ENCODE assay signal across 28 cellular contexts in the genomic region with DNA sequence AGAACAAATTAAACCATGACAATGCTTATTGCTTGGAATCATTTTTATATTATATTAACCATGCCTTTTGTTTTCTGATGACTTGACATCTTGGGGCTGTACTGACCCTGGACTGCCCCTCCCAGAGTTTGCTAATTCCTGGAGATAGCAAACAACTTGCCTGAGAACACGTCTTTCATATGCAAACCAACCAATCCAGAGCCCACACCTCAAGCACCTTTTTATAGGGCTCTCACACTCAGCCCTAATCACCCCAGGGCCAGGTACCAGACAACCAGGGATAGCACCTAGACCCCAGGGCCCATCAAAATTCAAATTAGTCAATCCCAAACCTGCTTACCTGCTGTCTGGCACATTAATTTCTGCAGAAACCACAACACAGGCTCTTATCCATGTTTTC.
"Had no signal": no experiment of that assay in that cellular context is flagged by ENCODE, and none has a peak within 500 bp of the region (broad histone marks: within the 10 kb centered on the region; RNA-seq: fewer than 3 reads in every experiment).

No MANE protein-coding gene starts in this region.

- ATAC-seq: effector memory CD8-positive, alpha-beta T cell; esophagus mucosa; gastrocnemius medialis; heart right ventricle; left cardiac atrium; left lung; left ventricle myocardium superior; lower lobe of right lung; mucosa of descending colon; naive thymus-derived CD8-positive, alpha-beta T cell had no signal

- DNase-seq: effector CD8-positive, alpha-beta T cell; effector memory CD8-positive, alpha-beta T cell; endodermal cell; erythroblast; esophagus squamous epithelium; foreskin fibroblast; foreskin melanocyte; gastrocnemius medialis; glutamatergic neuron; heart right ventricle; hypothalamus; left cardiac atrium; left lung; left ventricle myocardium superior; lower lobe of right lung; mesenchymal stem cell; mucosa of descending colon; naive B cell; naive thymus-derived CD8-positive, alpha-beta T cell had no signal

- H3K4me3 Mint-ChIP-seq: dendritic cell treated with granulocyte-macrophage colony-stimulating factor and Interleukin-4, amounts not matched to agents 40 ng/mL and 50 ng/mL, for 4 days; effector memory CD8-positive, alpha-beta T cell; endodermal cell; mesothelial cell of epicardium; naive B cell; naive thymus-derived CD8-positive, alpha-beta T cell had no signal

- H3K9me3 Mint-ChIP-seq: dendritic cell treated with granulocyte-macrophage colony-stimulating factor and Interleukin-4, amounts not matched to agents 40 ng/mL and 50 ng/mL, for 4 days; effector memory CD8-positive, alpha-beta T cell; mesothelial cell of epicardium; naive B cell; naive thymus-derived CD8-positive, alpha-beta T cell had no signal

- H3K4me1 ChIP-seq: esophagus squamous epithelium, gastrocnemius medialis, left lung, lower lobe of right lung had no signal

- H3K4me3 ChIP-seq: coronary artery, esophagus squamous epithelium, gastrocnemius medialis, heart right ventricle, left lung, lower lobe of right lung, mucosa of descending colon had no signal

- H3K4me1 Mint-ChIP-seq: mesothelial cell of epicardium; naive B cell; naive thymus-derived CD8-positive, alpha-beta T cell had no signal

- H3K27me3 ChIP-seq: esophagus squamous epithelium, gastrocnemius medialis, heart right ventricle, left lung had no signal

- H3K27ac Mint-ChIP-seq: dendritic cell treated with granulocyte-macrophage colony-stimulating factor and Interleukin-4, amounts not matched to agents 40 ng/mL and 50 ng/mL, for 4 days; effector memory CD8-positive, alpha-beta T cell; endodermal cell; mesothelial cell of epicardium; naive thymus-derived CD8-positive, alpha-beta T cell had no signal

- H3K27ac ChIP-seq: coronary artery, epithelial cell of prostate, esophagus squamous epithelium, gastrocnemius medialis, heart right ventricle, left lung, lower lobe of right lung had no signal

- H3K27me3 Mint-ChIP-seq: dendritic cell treated with granulocyte-macrophage colony-stimulating factor and Interleukin-4, amounts not matched to agents 40 ng/mL and 50 ng/mL, for 4 days; effector memory CD8-positive, alpha-beta T cell; naive B cell; naive thymus-derived CD8-positive, alpha-beta T cell had no signal

- H3K9me3 ChIP-seq: esophagus squamous epithelium, gastrocnemius medialis, heart right ventricle, left lung, lower lobe of right lung, mucosa of descending colon had no signal

- FAIRE-seq: colon, endometrium, islet of Langerhans, keratinocyte had no signal
